12 cellular contexts compared by ENCODE assay signal in the genomic region with DNA sequence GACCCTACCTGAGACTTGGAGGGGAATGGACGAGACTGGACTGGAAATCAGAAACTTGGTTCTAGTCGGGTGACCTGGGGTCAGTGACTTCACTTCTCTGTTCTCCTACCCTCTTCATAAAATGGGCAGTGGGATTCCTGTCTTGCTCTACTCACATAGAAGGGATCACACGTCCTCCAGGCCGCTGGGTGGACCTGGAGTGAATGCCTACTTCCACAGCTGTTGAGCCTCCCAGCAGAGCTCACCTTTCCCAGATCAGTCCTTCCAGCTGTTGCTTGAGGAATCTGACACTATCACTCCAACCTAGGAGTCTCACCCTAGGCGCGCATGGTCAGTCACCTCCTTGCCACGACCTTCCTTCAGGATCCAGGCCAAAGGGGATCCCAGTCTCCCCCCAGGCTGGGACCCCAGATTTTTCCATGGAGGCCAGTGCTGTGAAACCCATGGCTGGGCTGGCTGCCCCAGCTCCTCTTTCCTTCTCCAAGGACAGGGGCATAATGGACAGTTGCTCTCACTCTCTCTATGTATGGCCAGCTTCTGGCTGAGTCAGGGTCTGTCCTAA. TPM values are rescaled to one million over a fixed set of nuclear protein-coding genes. Genes with fewer than 3 reads are reported as not detected.
DNase-seq lines count a peak whose midpoint lies in the region; ATAC-seq and TF ChIP-seq lines count a peak whose summit lies in the region.
"Had no signal": no experiment of that assay in that cellular context is flagged by ENCODE, and none has a peak within 500 bp of the region (broad histone marks: within the 10 kb centered on the region; RNA-seq: fewer than 3 reads in every experiment).

No MANE protein-coding gene starts in this region.

- intact Hi-C loops in dendritic cell treated with granulocyte-macrophage colony-stimulating factor and Interleukin-4, amounts not matched to agents 40 ng/mL and 50 ng/mL, for 4 days (cut with micrococcal nuclease), result no loop called here
- intact Hi-C loops in left lung (cut with DNase I), result no loop called here

- H3K4me3 ChIP-seq in HUES48 (ENCODE audit: low read depth, low read length) (peak overlapping the region; percentile 64; the same call in 1 of the 2 replicates), left lung (peak overlapping the region; percentile 51 to 52), skin epidermis (peak overlapping the region; percentile 27 to 52 (median 42))

- no peaks in the 10 kb centered on the region for H3K36me3 Mint-ChIP-seq in dendritic cell treated with granulocyte-macrophage colony-stimulating factor and Interleukin-4, amounts not matched to agents 40 ng/mL and 50 ng/mL, for 4 days (ENCODE audit: low read depth)

- DNase-seq in left lung (no peak), COLO668 (lab: John Stamatoyannopoulos, UW; ENCODE audit: unreplicated experiment) (no peak)
- DNase-seq in activated CD8-positive, alpha-beta memory T cell treated with anti-CD3 and anti-CD28 coated beads for 24 hours, result no peak
- DNase-seq: activated CD4-positive, alpha-beta T cell treated with anti-CD3 and anti-CD28 coated beads, Interleukin-2, amount 50 U/mL, for 4 hours; DMS79 treated with DMSO at 0.1 percent for 48 hours; HCEC 1CT had no signal

- H3K27me3 ChIP-seq in HUES48 (ENCODE audit: control insufficient read depth, insufficient read depth, low read length), result peaks cover 52% of the 10 kb centered on the region
- H3K27me3 ChIP-seq in left lung, result peaks cover 12 to 35% of the 10 kb centered on the region in 2 donors

- H3K9me3 ChIP-seq in HUES48 (ENCODE audit: control insufficient read depth, insufficient read depth, low read length) (no peaks in the 10 kb centered on the region), left lung (no peaks in the 10 kb centered on the region)

- no peaks in the 10 kb centered on the region for H3K9me3 Mint-ChIP-seq in dendritic cell treated with granulocyte-macrophage colony-stimulating factor and Interleukin-4, amounts not matched to agents 40 ng/mL and 50 ng/mL, for 4 days

- ATAC-seq in left lung, result no peak
- no peak for ATAC-seq in GM21723 (IDR thresholded peaks at IDR 0.05; ENCODE audit: unreplicated experiment)
- no peak for ATAC-seq in GM21423 (IDR thresholded peaks at IDR 0.05; ENCODE audit: unreplicated experiment)

- no peak overlapping the region for H3K27ac ChIP-seq in HUES48 (ENCODE audit: low read depth, low read length)
- peak overlapping the region; percentile 87 for H3K27ac ChIP-seq in left lung
- peak overlapping the region; percentile 37 to 96 (median 88) for H3K27ac ChIP-seq in skin epidermis
- H3K27ac ChIP-seq: cardiac muscle cell had no signal

- H3K27ac Mint-ChIP-seq in dendritic cell treated with granulocyte-macrophage colony-stimulating factor and Interleukin-4, amounts not matched to agents 40 ng/mL and 50 ng/mL, for 4 days, result peak overlapping the region; percentile 35

- peaks cover 64% of the 10 kb centered on the region for H3K4me1 Mint-ChIP-seq in dendritic cell treated with granulocyte-macrophage colony-stimulating factor and Interleukin-4, amounts not matched to agents 40 ng/mL and 50 ng/mL, for 4 days (ENCODE audit: low read depth)

- peak overlapping the region; percentile 58 for H3K4me3 Mint-ChIP-seq in dendritic cell treated with granulocyte-macrophage colony-stimulating factor and Interleukin-4, amounts not matched to agents 40 ng/mL and 50 ng/mL, for 4 days

- H3K4me1 ChIP-seq in HUES48 (ENCODE audit: control insufficient read depth, insufficient read depth, low read length), result 0 out of 2 replicates have a peak, but pooled peaks cover 5% of the 10 kb centered on the region
- peaks cover 28 to 69% of the 10 kb centered on the region in 2 donors for H3K4me1 ChIP-seq in left lung

- H3K27me3 Mint-ChIP-seq in dendritic cell treated with granulocyte-macrophage colony-stimulating factor and Interleukin-4, amounts not matched to agents 40 ng/mL and 50 ng/mL, for 4 days, result peaks cover 34% of the 10 kb centered on the region

- H3K36me3 ChIP-seq in HUES48 (ENCODE audit: control insufficient read depth, insufficient read depth, low read length) (no peaks in the 10 kb centered on the region), left lung (no peaks in the 10 kb centered on the region)
- H3K36me3 ChIP-seq: cardiac muscle cell had no signal

- no peak for TF ChIP-seq CTCF in left lung (IDR thresholded peaks at IDR 0.05)

- H3K9ac ChIP-seq in HUES48 (ENCODE audit: low read depth, low read length), result no peak overlapping the region

RNA-seq across cellular contexts. Expression of gene ACVRL1, which starts 0.6 kb away (rescaled TPM):
- 100 to 1,000 TPM; 115 to 173 TPM for total RNA-seq in left lung

RNA-seq across cellular contexts. Expression of gene ANKRD33, which starts 20.0 kb away (rescaled TPM):
- not detected for total RNA-seq in left lung

RNA-seq across cellular contexts. Expression of gene ACVR1B, which starts 43.6 kb away (rescaled TPM):
- 10 to 100 TPM; 24.9 to 26.6 TPM for total RNA-seq in left lung

RNA-seq across cellular contexts. Expression of gene FIGNL2, which starts 59.4 kb away (rescaled TPM):
- total RNA-seq in left lung, result 1 to 10 TPM in 1 of 2 donors, under 1 TPM in 1; 0.58 to 1.0 TPM
